9 cellular contexts compared by ENCODE assay signal in the genomic region with DNA sequence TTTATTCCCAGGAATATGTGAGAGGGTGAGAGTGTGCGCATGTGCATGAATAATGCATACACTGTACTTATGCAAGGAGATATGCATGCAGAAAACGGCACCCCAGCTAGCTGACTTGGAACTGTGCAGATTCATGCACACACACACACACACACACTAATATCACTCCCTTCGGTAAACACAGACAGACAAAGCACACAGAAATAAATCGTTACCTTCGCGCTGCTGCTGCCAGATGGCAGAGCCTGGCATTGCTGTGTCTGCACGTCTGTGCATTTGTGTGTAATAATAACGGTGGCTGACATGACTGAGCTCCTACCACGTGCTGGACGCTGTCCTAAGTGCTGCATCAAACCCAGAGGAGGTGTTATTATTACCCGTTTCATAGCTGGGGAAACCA. TPM values are rescaled to one million over a fixed set of nuclear protein-coding genes. Genes with fewer than 3 reads are reported as not detected.
DNase-seq lines count a peak whose midpoint lies in the region; ATAC-seq and TF ChIP-seq lines count a peak whose summit lies in the region.
"Had no signal": no experiment of that assay in that cellular context is flagged by ENCODE, and none has a peak within 500 bp of the region (broad histone marks: within the 10 kb centered on the region; RNA-seq: fewer than 3 reads in every experiment).

No MANE protein-coding gene starts in this region.

- no peak for TF ChIP-seq CTCF in endodermal cell (conservative IDR thresholded peaks at IDR 0.05)

- intact Hi-C loops in Right ventricle myocardium superior (cut with DNase I), result no loop called here
- intact Hi-C loops in cardiac septum (cut with DNase I), result no loop called here
- intact Hi-C loops in activated naive CD4-positive, alpha-beta T cell treated with anti-CD3 and anti-CD28 coated beads for 36 hours (cut with micrococcal nuclease), result no loop called here

- H3K9me3 ChIP-seq in endodermal cell (ENCODE audit: control insufficient read depth, low read length), result no peaks in the 10 kb centered on the region

- in situ Hi-C loops in KBM-7 (cut with MboI; ENCODE audit: low pct_unique_long_range_greater_than_20kb, low sequenced_read_pairs), result no loop called here

- no peak overlapping the region for H3K4me3 Mint-ChIP-seq in endodermal cell
- no peak overlapping the region for H3K4me3 Mint-ChIP-seq in activated naive CD4-positive, alpha-beta T cell treated with anti-CD3 and anti-CD28 coated beads for 36 hours
- H3K4me3 Mint-ChIP-seq: stimulated activated naive CD8-positive, alpha-beta T cell treated with anti-CD3 and anti-CD28 coated beads, Interleukin-15, Interleukin-2, amounts not matched to agents 100 ng/mL and 50 ng/mL, for 24 hours had no signal

- H3K27me3 Mint-ChIP-seq in endodermal cell (ENCODE audit: insufficient read depth), result no peaks in the 10 kb centered on the region
- peaks cover 4% of the 10 kb centered on the region for H3K27me3 Mint-ChIP-seq in activated naive CD4-positive, alpha-beta T cell treated with anti-CD3 and anti-CD28 coated beads for 36 hours (ENCODE audit: low read depth)
- H3K27me3 Mint-ChIP-seq: stimulated activated naive CD8-positive, alpha-beta T cell treated with anti-CD3 and anti-CD28 coated beads, Interleukin-15, Interleukin-2, amounts not matched to agents 100 ng/mL and 50 ng/mL, for 24 hours had no signal

- CTCF ChIA-PET in activated naive CD4-positive, alpha-beta T cell treated with anti-CD3 and anti-CD28 coated beads for 36 hours (lab: Charles Lee), result interaction anchor here (0.7 kb wide), 1 partner anchor 107 kb away, joined by 3 read pairs; no protein-coding TSS in a partner anchor

- peaks cover 3% of the 10 kb centered on the region for H3K4me1 ChIP-seq in endodermal cell (ENCODE audit: control insufficient read depth, insufficient read depth, low read length)

- H3K27ac ChIP-seq in endodermal cell (ENCODE audit: low read depth, low read length) (peak overlapping the region; percentile 71), temporal lobe (ENCODE audit: low read depth, low read length) (peak overlapping the region; percentile 78)

- no peak overlapping the region for H3K9ac ChIP-seq in endodermal cell (ENCODE audit: extremely low read depth, low read length, poor library complexity, severe bottlenecking)

- H3K27me3 ChIP-seq in endodermal cell (ENCODE audit: control insufficient read depth, insufficient read depth, low read length, poor library complexity, severe bottlenecking), result no peaks in the 10 kb centered on the region

- H3K36me3 Mint-ChIP-seq in endodermal cell (ENCODE audit: low read depth), result no peaks in the 10 kb centered on the region
- no peaks in the 10 kb centered on the region for H3K36me3 Mint-ChIP-seq in activated naive CD4-positive, alpha-beta T cell treated with anti-CD3 and anti-CD28 coated beads for 36 hours (ENCODE audit: low read depth)

- peaks cover 4% of the 10 kb centered on the region for H3K36me3 ChIP-seq in endodermal cell (ENCODE audit: control insufficient read depth, insufficient read depth, low read length)

- peak; percentile 50 for ATAC-seq in Right ventricle myocardium superior (ENCODE audit: poor library complexity)
- no peak for ATAC-seq in GM19035 (IDR thresholded peaks at IDR 0.05; ENCODE audit: unreplicated experiment)

- WGBS in endodermal cell (ENCODE audit: insufficient coverage in 1 of 2, insufficient read length in 1 of 2), 2 experiments, result 90 to 93% methylated on average over 9 to 11 of the region's 11 CpGs

- H3K27ac Mint-ChIP-seq in endodermal cell, result peak overlapping the region; percentile 57
- H3K27ac Mint-ChIP-seq in activated naive CD4-positive, alpha-beta T cell treated with anti-CD3 and anti-CD28 coated beads for 36 hours, result no peak overlapping the region
- H3K27ac Mint-ChIP-seq: stimulated activated naive CD8-positive, alpha-beta T cell treated with anti-CD3 and anti-CD28 coated beads, Interleukin-15, Interleukin-2, amounts not matched to agents 100 ng/mL and 50 ng/mL, for 24 hours had no signal

- H3K4me3 ChIP-seq in endodermal cell (ENCODE audit: low read length), result no peak overlapping the region

- no peaks in the 10 kb centered on the region for H3K9me3 Mint-ChIP-seq in endodermal cell
- no peaks in the 10 kb centered on the region for H3K9me3 Mint-ChIP-seq in activated naive CD4-positive, alpha-beta T cell treated with anti-CD3 and anti-CD28 coated beads for 36 hours
- H3K9me3 Mint-ChIP-seq: stimulated activated naive CD8-positive, alpha-beta T cell treated with anti-CD3 and anti-CD28 coated beads, Interleukin-15, Interleukin-2, amounts not matched to agents 100 ng/mL and 50 ng/mL, for 24 hours had no signal

- H3K4me1 Mint-ChIP-seq in endodermal cell, result peaks cover 31% of the 10 kb centered on the region
- peaks cover 45% of the 10 kb centered on the region for H3K4me1 Mint-ChIP-seq in activated naive CD4-positive, alpha-beta T cell treated with anti-CD3 and anti-CD28 coated beads for 36 hours (ENCODE audit: low read depth)

- DNase-seq in Right ventricle myocardium superior, result no peak
- DNase-seq in cardiac septum (ENCODE audit: low spot score), result no peak
- DNase-seq in NCI-H524 (lab: John Stamatoyannopoulos, UW), result peak; percentile 72 to 92
- no peak for DNase-seq in endodermal cell
- DNase-seq in KBM-7, result no peak
- DNase-seq in activated naive CD4-positive, alpha-beta T cell treated with anti-CD3 and anti-CD28 coated beads for 36 hours, result no peak

RNA-seq across cellular contexts. Expression of a gene that starts 36.8 kb away (rescaled TPM):
- total RNA-seq in Right ventricle myocardium superior, result 10.3 TPM
- 13.9 TPM for total RNA-seq in cardiac septum
- total RNA-seq in endodermal cell, result 10 to 100 TPM; 65.3 to 70.5 TPM
- 74.2 TPM for polyA plus RNA-seq in endodermal cell (2013, experiment 1 of 2)
- 71.0 TPM for polyA plus RNA-seq in endodermal cell (2013, experiment 2 of 2)
- 16.0 TPM for total RNA-seq in temporal lobe
- 10 to 100 TPM; 43.7 to 44.2 TPM for total RNA-seq in activated naive CD4-positive, alpha-beta T cell treated with anti-CD3 and anti-CD28 coated beads for 36 hours

Comparison
In these comparisons a context has a peak if more than half of its experiments do, and no peak if none do; other contexts are left out.
1. DNase-seq: peak in NCI-H524 (2 of 2); none in Right ventricle myocardium superior (single experiment), cardiac septum (single experiment), endodermal cell (single experiment), KBM-7 (single experiment) and activated naive CD4-positive, alpha-beta T cell treated with anti-CD3 and anti-CD28 coated beads for 36 hours (single experiment).